ENCODE assay signal across 8 cellular contexts in genomic region chr17:2392252-2393183, GRCh38. TPM values are rescaled to one million over a fixed set of nuclear protein-coding genes. Genes with fewer than 3 reads are reported as not detected.
DNase-seq lines count a peak whose midpoint lies in the region; ATAC-seq, FAIRE-seq and TF ChIP-seq lines count a peak whose summit lies in the region.

No MANE protein-coding gene starts in this region.

- H3K27ac ChIP-seq in HUES64 (ENCODE audit: low read depth, low read length), result peak overlapping the region; percentile 94
- H3K27ac ChIP-seq in epithelial cell of prostate, result peak overlapping the region; percentile 96

- H3K36me3 ChIP-seq in HUES64 (ENCODE audit: insufficient read depth, low read length), result no peaks in the 10 kb centered on the region

- DNase-seq in D721Med (ENCODE audit: insufficient read length, low spot score) (peak; percentile 86), OCI-M1 (lab: John Stamatoyannopoulos, UW) (peak; percentile 96), activated T-cell treated with anti-CD3 and anti-CD28 coated beads for 4 hours (peak; percentile 97), epithelial cell of prostate (ENCODE audit: low read depth, low spot score) (no peak), mucosa of gallbladder (ENCODE audit: low spot score) (peak; percentile 96)
- DNase-seq in stimulated activated CD8-positive, alpha-beta memory T cell treated with anti-CD3 and anti-CD28 coated beads, Interleukin-2, amount 100 ng/mL, for 48 hours (ENCODE audit: low read depth in 2 of 2), result peak; percentile 96 to 100

- WGBS in HUES64, result 3% methylated on average over 80 of the region's 83 CpGs

- peak overlapping the region; percentile 79 for H3K9ac ChIP-seq in HUES64 (ENCODE audit: low read depth, low read length)

- no peaks in the 10 kb centered on the region for H3K27me3 ChIP-seq in HUES64 (ENCODE audit: insufficient read depth, low read length)

- no peak for TF ChIP-seq CTCF in D721Med (IDR thresholded peaks at IDR 0.05; ENCODE audit: insufficient read depth, missing control alignments)

- H3K4me3 ChIP-seq in HUES64 (ENCODE audit: low read length), result peak overlapping the region; percentile 76

- ATAC-seq in GM21423 (IDR thresholded peaks at IDR 0.05; ENCODE audit: unreplicated experiment), result peak; percentile 53

- FAIRE-seq in D721Med (lab: Jason Lieb, UNC), result no peak

- H3K4me1 ChIP-seq in HUES64 (ENCODE audit: insufficient read depth, low read length), result peaks cover 31% of the 10 kb centered on the region

- H3K9me3 ChIP-seq in HUES64 (ENCODE audit: insufficient read depth, low read depth, low read length), result no peaks in the 10 kb centered on the region

RNA-seq across cellular contexts. Expression of gene MNT, which starts 8.3 kb away (rescaled TPM):
- polyA plus RNA-seq in HUES64 (2013, experiment 1 of 2), result 10.0 TPM
- 10.2 TPM for polyA plus RNA-seq in HUES64 (2013, experiment 2 of 2)
- 44.0 TPM for total RNA-seq in mucosa of gallbladder

RNA-seq across cellular contexts. Expression of gene SGSM2, which starts 55.2 kb away (rescaled TPM):
- 29.4 TPM for polyA plus RNA-seq in HUES64 (2013, experiment 1 of 2)
- polyA plus RNA-seq in HUES64 (2013, experiment 2 of 2), result 29.9 TPM
- 69.8 TPM for total RNA-seq in mucosa of gallbladder

RNA-seq across cellular contexts. Expression of gene TSR1, which starts 56.3 kb away (rescaled TPM):
- polyA plus RNA-seq in HUES64 (2013, experiment 1 of 2), result 76.3 TPM
- 44.2 TPM for polyA plus RNA-seq in HUES64 (2013, experiment 2 of 2)
- 18.8 TPM for total RNA-seq in mucosa of gallbladder
